In the genomic region with DNA sequence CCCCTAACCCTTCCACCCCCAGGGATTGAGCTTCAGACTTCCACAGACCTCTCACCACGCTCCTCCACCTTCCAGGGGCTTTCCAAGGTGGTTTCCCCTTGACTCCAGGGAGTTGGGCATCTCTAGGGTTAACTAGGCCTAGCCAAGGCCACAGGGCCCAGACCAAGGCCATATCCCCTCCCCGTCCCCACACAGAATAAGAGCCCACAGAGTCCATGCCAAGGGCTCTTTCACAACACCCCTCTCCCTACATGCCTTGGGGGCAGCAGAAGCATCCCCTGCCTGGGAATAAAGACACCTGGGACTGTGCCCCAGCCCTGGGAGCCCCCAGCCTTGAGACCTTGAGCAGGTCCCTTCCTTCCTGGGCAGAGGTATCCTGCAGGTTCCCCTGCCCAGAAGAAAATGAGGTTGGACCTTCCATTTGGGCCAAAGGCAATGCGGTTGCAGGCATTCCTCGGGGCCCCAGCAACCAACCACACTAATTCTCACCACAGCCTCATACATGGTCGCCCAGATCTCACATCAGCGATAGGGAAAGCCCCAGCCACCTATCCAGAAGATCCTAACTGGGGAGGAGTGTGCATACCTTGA, we compare ENCODE assay signal across 1 cellular context.
TF ChIP-seq lines count a peak whose summit lies in the region.

No MANE protein-coding gene starts in this region.

TF ChIP-seq in GM12878, 131 proteins besides CTCF, POLR2A, EP300 and RAD21 (continued from another document):
- no peak for TF ChIP-seq BCL3 (IDR thresholded peaks at IDR 0.05; ENCODE audit: borderline replicate concordance, insufficient read depth, low read depth, low read length, poor library complexity, severe bottlenecking)
- no peak for TF ChIP-seq JUNB (IDR thresholded peaks at IDR 0.05)
- TF ChIP-seq ETV6 (conservative IDR thresholded peaks at IDR 0.05 in 1 of 2, IDR thresholded peaks at IDR 0.05 in 1 of 2; ENCODE audit: borderline replicate concordance in 1 of 2, low read depth in 1 of 2): no peak
- no peak for TF ChIP-seq NFYA (IDR thresholded peaks at IDR 0.05; ENCODE audit: borderline replicate concordance, low read depth, low read length)
- TF ChIP-seq, protein P1, sequence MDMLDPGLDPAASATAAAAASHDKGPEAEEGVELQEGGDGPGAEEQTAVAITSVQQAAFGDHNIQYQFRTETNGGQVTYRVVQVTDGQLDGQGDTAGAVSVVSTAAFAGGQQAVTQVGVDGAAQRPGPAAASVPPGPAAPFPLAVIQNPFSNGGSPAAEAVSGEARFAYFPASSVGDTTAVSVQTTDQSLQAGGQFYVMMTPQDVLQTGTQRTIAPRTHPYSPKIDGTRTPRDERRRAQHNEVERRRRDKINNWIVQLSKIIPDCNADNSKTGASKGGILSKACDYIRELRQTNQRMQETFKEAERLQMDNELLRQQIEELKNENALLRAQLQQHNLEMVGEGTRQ (IDR thresholded peaks at IDR 0.05; ENCODE audit: borderline replicate concordance, low read depth, low read length): no peak
TF ChIP-seq in GM12878: peak in this region for 8.
